23 cellular contexts compared by ENCODE assay signal in genomic region chr12:66060361-66060907, GRCh38.
"Had no signal": no experiment of that assay in that cellular context is flagged by ENCODE, and none has a peak within 500 bp of the region (broad histone marks: within the 10 kb centered on the region; RNA-seq: fewer than 3 reads in every experiment).

No MANE protein-coding gene starts in this region.

- H3K4me3 ChIP-seq: ascending aorta, breast epithelium, coronary artery, gastrocnemius medialis, heart left ventricle, left ventricle myocardium inferior, right lobe of liver, thoracic aorta, upper lobe of right lung had no signal

- H3K9ac ChIP-seq: parathyroid adenoma had no signal

- H3K36me3 ChIP-seq: ascending aorta, breast epithelium, gastrocnemius medialis, heart left ventricle, left ventricle myocardium inferior, right lobe of liver, thoracic aorta, upper lobe of right lung, WERI-Rb-1 had no signal

- H3K4me3 Mint-ChIP-seq: activated T-cell treated with anti-CD3 and anti-CD28 coated beads, Interleukin-2, amount 50 U/mL, for 72 hours; naive B cell; stimulated activated memory B cell treated with anti-CD40 and anti-IgM and Interleukin-4, amounts not matched to agents 10 μg/mL and 1 μg/mL and 100 μg/mL, for 72 hours had no signal

- H3K27me3 ChIP-seq: ascending aorta, breast epithelium, gastrocnemius medialis, right lobe of liver, upper lobe of right lung had no signal

- H3K4me1 Mint-ChIP-seq: naive B cell; stimulated activated memory B cell treated with anti-CD40 and anti-IgM and Interleukin-4, amounts not matched to agents 10 μg/mL and 1 μg/mL and 100 μg/mL, for 72 hours had no signal

- H3K9me3 Mint-ChIP-seq: activated T-cell treated with anti-CD3 and anti-CD28 coated beads, Interleukin-2, amount 50 U/mL, for 72 hours; naive B cell; stimulated activated memory B cell treated with anti-CD40 and anti-IgM and Interleukin-4, amounts not matched to agents 10 μg/mL and 1 μg/mL and 100 μg/mL, for 72 hours had no signal

- H2AFZ ChIP-seq: parathyroid adenoma had no signal

- H3K79me2 ChIP-seq: parathyroid adenoma had no signal

- FAIRE-seq: endometrium, kidney had no signal

- H3K27ac Mint-ChIP-seq: activated T-cell treated with anti-CD3 and anti-CD28 coated beads, Interleukin-2, amount 50 U/mL, for 72 hours; naive B cell; stimulated activated memory B cell treated with anti-CD40 and anti-IgM and Interleukin-4, amounts not matched to agents 10 μg/mL and 1 μg/mL and 100 μg/mL, for 72 hours had no signal

- H3K9me3 ChIP-seq: ascending aorta, breast epithelium, gastrocnemius medialis, heart left ventricle, left ventricle myocardium inferior, right lobe of liver, thoracic aorta, upper lobe of right lung had no signal

- H3K27ac ChIP-seq: ascending aorta, breast epithelium, coronary artery, gastrocnemius medialis, heart left ventricle, left ventricle myocardium inferior, parathyroid adenoma, right lobe of liver, thoracic aorta, upper lobe of right lung, WERI-Rb-1 had no signal

- H3K4me1 ChIP-seq: ascending aorta, breast epithelium, gastrocnemius medialis, heart left ventricle, left ventricle myocardium inferior, parathyroid adenoma, right lobe of liver, upper lobe of right lung had no signal

- H3K36me3 Mint-ChIP-seq: naive B cell; stimulated activated memory B cell treated with anti-CD40 and anti-IgM and Interleukin-4, amounts not matched to agents 10 μg/mL and 1 μg/mL and 100 μg/mL, for 72 hours had no signal

- DNase-seq: activated CD4-positive, alpha-beta T cell treated with anti-CD3 and anti-CD28 coated beads, Interleukin-2, amount 50 U/mL, for 4 hours; activated effector memory CD4-positive, alpha-beta T cell treated with anti-CD3 and anti-CD28 coated beads, Interleukin-2, amount 50 U/mL, for 16 hours; activated naive CD4-positive, alpha-beta T cell treated with anti-CD3 and anti-CD28 coated beads, Interleukin-2, amount 50 U/mL, for 16 hours; activated T-cell treated with anti-CD3 and anti-CD28 coated beads, Interleukin-2, amount 50 U/mL, for 72 hours; erythroblast; gastrocnemius medialis; heart left ventricle; kidney; left ventricle myocardium inferior; mammary epithelial cell; naive B cell; right lobe of liver; stimulated activated CD4-positive, alpha-beta T cell treated with anti-CD3 and anti-CD28 coated beads, Interleukin-4, amount 100 ng/mL, for 4 hours; T-helper 2 cell; upper lobe of right lung; WERI-Rb-1 had no signal
